In the genomic region with DNA sequence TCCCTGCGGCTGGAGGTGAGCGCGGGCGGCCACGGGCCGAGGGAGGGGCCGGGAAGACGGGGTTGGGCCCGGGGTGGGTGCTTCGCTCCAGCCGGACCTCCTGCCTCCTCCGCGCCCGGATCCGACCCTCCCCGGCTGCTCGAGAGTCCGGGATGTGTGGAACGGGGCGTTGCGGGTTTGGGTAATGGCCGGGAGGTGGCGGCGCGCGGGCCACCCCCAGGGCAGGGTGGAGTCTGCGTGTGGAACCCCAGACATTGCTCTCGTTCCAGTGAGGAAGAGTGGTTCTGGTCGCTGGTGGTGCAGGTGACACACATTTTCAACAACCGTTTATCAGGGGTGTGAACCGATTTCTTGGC, we compare ENCODE assay signal across 8 cellular contexts. TPM values are rescaled to one million over a fixed set of nuclear protein-coding genes. Genes with fewer than 3 reads are reported as not detected.
A peak's percentile ranks its signal among the peaks of the same experiment; 100 is the strongest.
DNase-seq lines count a peak whose midpoint lies in the region; ATAC-seq, FAIRE-seq and TF ChIP-seq lines count a peak whose summit lies in the region.

No MANE protein-coding gene starts in this region.

- ATAC-seq in GM19324 (IDR thresholded peaks at IDR 0.05; ENCODE audit: low FRiP score, unreplicated experiment) (peak; percentile 53), HG03354 (IDR thresholded peaks at IDR 0.05; ENCODE audit: poor library complexity, severe bottlenecking, unreplicated experiment) (peak; percentile 54), T-helper 17 cell (peak; percentile 69)

- intact Hi-C loops in dorsolateral prefrontal cortex (cut with DNase I) (loop anchor here (2.0 to 10.0 kb wide), 4 partner anchors 55 to 239 kb away; a partner anchor contains a TSS), stomach (cut with DNase I; ENCODE audit: low total_unique reads) (loop anchor here (10.0 kb wide), 1 partner anchor 71 kb away; no protein-coding TSS in a partner anchor)

- TF ChIP-seq EP300 in stomach (IDR thresholded peaks at IDR 0.05) = no peak

- H3K27ac Mint-ChIP-seq in CD8-positive, alpha-beta memory T cell = peak overlapping the region; percentile 93 to 98 (median 96)
- H3K27ac Mint-ChIP-seq in T-helper 17 cell = peak overlapping the region; percentile 88

- H3K4me3 ChIP-seq in CD8-positive, alpha-beta memory T cell (ENCODE audit: low read length) = peak overlapping the region; percentile 65
- H3K4me3 ChIP-seq in dorsolateral prefrontal cortex = peak overlapping the region; percentile 56 to 99 (median 90)
- H3K4me3 ChIP-seq in mesodermal cell (ENCODE audit: extremely low read depth, insufficient read depth, low read length, poor library complexity, severe bottlenecking) = peak overlapping the region; percentile 85
- H3K4me3 ChIP-seq in stomach = peak overlapping the region; percentile 84 to 97 (median 87)

- H3K4me1 Mint-ChIP-seq in CD8-positive, alpha-beta memory T cell = peaks cover 24 to 43% (median 31%) of the 10 kb centered on the region in 3 donors
- peaks cover 14% of the 10 kb centered on the region for H3K4me1 Mint-ChIP-seq in T-helper 17 cell

- H3K4me3 Mint-ChIP-seq in CD8-positive, alpha-beta memory T cell = peak overlapping the region; percentile 95 to 99 (median 96)
- H3K4me3 Mint-ChIP-seq in T-helper 17 cell = peak overlapping the region; percentile 91

- H3K4me1 ChIP-seq in CD8-positive, alpha-beta memory T cell (ENCODE audit: insufficient read depth, low read length) = peaks cover 24% of the 10 kb centered on the region
- H3K4me1 ChIP-seq in mesodermal cell (ENCODE audit: control insufficient read depth, insufficient read depth, low read length, poor library complexity, severe bottlenecking) (peaks cover 5% of the 10 kb centered on the region), stomach (peaks cover 15 to 57% (median 47%) of the 10 kb centered on the region in 4 donors)

- H3K27me3 Mint-ChIP-seq in CD8-positive, alpha-beta memory T cell = peaks cover 0 to 2% of the 10 kb centered on the region in 2 donors
- peaks cover 5% of the 10 kb centered on the region for H3K27me3 Mint-ChIP-seq in T-helper 17 cell

- no peaks in the 10 kb centered on the region for H3K9me3 Mint-ChIP-seq in CD8-positive, alpha-beta memory T cell

- POLR2A ChIA-PET in CD8-positive, alpha-beta memory T cell (lab: Charles Lee) = no interaction called here

- H3K27ac ChIP-seq in CD8-positive, alpha-beta memory T cell (ENCODE audit: low read depth, low read length) = peak overlapping the region; percentile 72
- H3K27ac ChIP-seq in dorsolateral prefrontal cortex = peak overlapping the region; percentile 78 to 99 (median 96)
- peak overlapping the region; percentile 96 for H3K27ac ChIP-seq in mesodermal cell (ENCODE audit: low read depth, low read length, severe bottlenecking)
- peak overlapping the region; percentile 97 to 99 (median 98) for H3K27ac ChIP-seq in stomach

- H3K9me3 ChIP-seq in CD8-positive, alpha-beta memory T cell (ENCODE audit: low read length) = no peaks in the 10 kb centered on the region
- H3K9me3 ChIP-seq in T-helper 17 cell (ENCODE audit: control insufficient read depth, low read length, poor library complexity, severe bottlenecking) (no peaks in the 10 kb centered on the region), mesodermal cell (ENCODE audit: control insufficient read depth, low read length) (no peaks in the 10 kb centered on the region), stomach (no peaks in the 10 kb centered on the region)

- WGBS in mesodermal cell (ENCODE audit: insufficient coverage in 2 of 2), 2 experiments = 0 to 1% methylated on average over 19 to 21 of the region's 31 CpGs
- WGBS in stomach, 5 donors = 0 to 1% (median 1%) methylated on average over 14 to 31 of the region's 31 CpGs

- H3K27me3 ChIP-seq in CD8-positive, alpha-beta memory T cell (ENCODE audit: insufficient read depth, low read length, poor library complexity, severe bottlenecking) = no peaks in the 10 kb centered on the region
- H3K27me3 ChIP-seq in dorsolateral prefrontal cortex (no peaks in the 10 kb centered on the region), stomach (no peaks in the 10 kb centered on the region)

- FAIRE-seq in D721Med (lab: Jason Lieb, UNC) = no peak

- peaks cover 0 to 13% (median 2%) of the 10 kb centered on the region in 3 donors for H3K36me3 Mint-ChIP-seq in CD8-positive, alpha-beta memory T cell
- H3K36me3 Mint-ChIP-seq in T-helper 17 cell (ENCODE audit: low read depth) = peaks cover 4% of the 10 kb centered on the region

- TF ChIP-seq CTCF in dorsolateral prefrontal cortex (IDR thresholded peaks at IDR 0.05 in 54 of 56, conservative IDR thresholded peaks at IDR 0.05 in 2 of 56; ENCODE audit: low read depth in 1 of 56, partially characterized antibody in 56 of 56) = peak in 7 of 56 donors; percentile 4 to 32 (median 6)
- no peak for TF ChIP-seq CTCF in stomach (IDR thresholded peaks at IDR 0.05)
- TF ChIP-seq CTCF in D721Med (IDR thresholded peaks at IDR 0.05; ENCODE audit: insufficient read depth, missing control alignments) = no peak

- no peak for TF ChIP-seq POLR2A in stomach (IDR thresholded peaks at IDR 0.05)

- CTCF ChIA-PET in CD8-positive, alpha-beta memory T cell (lab: Charles Lee) = no interaction called here

- no peak for DNase-seq in CD8-positive, alpha-beta memory T cell
- DNase-seq in T-helper 17 cell (peak in 1 of 3 donors; percentile 46), dorsolateral prefrontal cortex (peak in 4 of 10 donors; percentile 30 to 64 (median 38)), stomach (no peak), D721Med (ENCODE audit: insufficient read length, low spot score) (no peak)

- H3K36me3 ChIP-seq in CD8-positive, alpha-beta memory T cell (ENCODE audit: insufficient read depth, low read length) = no peaks in the 10 kb centered on the region
- H3K36me3 ChIP-seq in mesodermal cell (ENCODE audit: control insufficient read depth, insufficient read depth, low read length) (peaks cover 8% of the 10 kb centered on the region), stomach (peaks cover 0 to 2% (median 0%) of the 10 kb centered on the region in 4 donors)

RNA-seq across cellular contexts. Expression of a gene that starts 38.8 kb away (rescaled TPM):
- 10 to 100 TPM; 45.9 to 46.2 TPM for total RNA-seq in CD8-positive, alpha-beta memory T cell
- polyA plus RNA-seq in CD8-positive, alpha-beta memory T cell = 12.0 TPM
- total RNA-seq in T-helper 17 cell (100 to 1,000 TPM in 1 of 2 donors, 10 to 100 TPM in 1; 78.8 to 104 TPM), dorsolateral prefrontal cortex (100 to 1,000 TPM; 147 to 344 (median 238) TPM), stomach (100 to 1,000 TPM in 2 of 5 donors, 10 to 100 TPM in 3; 35.6 to 126 (median 91.9) TPM)
- 52.1 TPM for polyA plus RNA-seq in mesodermal cell (2013, experiment 1 of 2)
- 47.8 TPM for polyA plus RNA-seq in mesodermal cell (2013, experiment 2 of 2)
- 10 to 100 TPM; 11.6 to 17.6 (median 11.9) TPM for polyA plus RNA-seq in stomach
